In genomic region chr1:209655832-209656231, GRCh38 we compare ENCODE assay signal across 22 cellular contexts. TPM values are rescaled to one million over a fixed set of nuclear protein-coding genes. Genes with fewer than 3 reads are reported as not detected.
DNase-seq lines count a peak whose midpoint lies in the region; ATAC-seq, FAIRE-seq and TF ChIP-seq lines count a peak whose summit lies in the region.
"Had no signal": no experiment of that assay in that cellular context is flagged by ENCODE, and none has a peak within 500 bp of the region (broad histone marks: within the 10 kb centered on the region; RNA-seq: fewer than 3 reads in every experiment).

No MANE protein-coding gene starts in this region.

- no peaks in the 10 kb centered on the region for H3K9me3 Mint-ChIP-seq in activated CD8-positive, alpha-beta memory T cell treated with anti-CD3 and anti-CD28 coated beads, Interleukin-2, amount 10 ng/mL, durations not matched to agents 7 days and 5 days (ENCODE audit: low read depth)
- H3K9me3 Mint-ChIP-seq: activated naive CD8-positive, alpha-beta T cell treated with anti-CD3 and anti-CD28 coated beads, Interleukin-2, amount 10 ng/mL, durations not matched to agents 7 days and 5 days; dendritic cell treated with granulocyte-macrophage colony-stimulating factor and Interleukin-4, amounts not matched to agents 40 ng/mL and 50 ng/mL, for 4 days; neural progenitor cell had no signal

- no peak overlapping the region for H3K27ac Mint-ChIP-seq in activated CD8-positive, alpha-beta memory T cell treated with anti-CD3 and anti-CD28 coated beads, Interleukin-2, amount 10 ng/mL, durations not matched to agents 7 days and 5 days
- H3K27ac Mint-ChIP-seq: activated naive CD8-positive, alpha-beta T cell treated with anti-CD3 and anti-CD28 coated beads, Interleukin-2, amount 10 ng/mL, durations not matched to agents 7 days and 5 days; neural progenitor cell had no signal

- H3K4me3 Mint-ChIP-seq in activated CD8-positive, alpha-beta memory T cell treated with anti-CD3 and anti-CD28 coated beads, Interleukin-2, amount 10 ng/mL, durations not matched to agents 7 days and 5 days = no peak overlapping the region
- H3K4me3 Mint-ChIP-seq: activated naive CD8-positive, alpha-beta T cell treated with anti-CD3 and anti-CD28 coated beads, Interleukin-2, amount 10 ng/mL, durations not matched to agents 7 days and 5 days; dendritic cell treated with granulocyte-macrophage colony-stimulating factor and Interleukin-4, amounts not matched to agents 40 ng/mL and 50 ng/mL, for 4 days; neural progenitor cell had no signal

- H3F3A ChIP-seq in smooth muscle cell (ENCODE audit: low read depth) = no peaks in the 10 kb centered on the region

- peaks cover 4% of the 10 kb centered on the region for H4K20me1 ChIP-seq in keratinocyte (ENCODE audit: control insufficient read depth, extremely low read depth, insufficient read depth, low read length)
- H4K20me1 ChIP-seq in smooth muscle cell (ENCODE audit: low read depth) = no peaks in the 10 kb centered on the region

- no peaks in the 10 kb centered on the region for H3K36me3 Mint-ChIP-seq in activated CD8-positive, alpha-beta memory T cell treated with anti-CD3 and anti-CD28 coated beads, Interleukin-2, amount 10 ng/mL, durations not matched to agents 7 days and 5 days
- H3K36me3 Mint-ChIP-seq: activated naive CD8-positive, alpha-beta T cell treated with anti-CD3 and anti-CD28 coated beads, Interleukin-2, amount 10 ng/mL, durations not matched to agents 7 days and 5 days; neural progenitor cell had no signal

- H3K27me3 ChIP-seq in keratinocyte (ENCODE audit: control insufficient read depth, extremely low read depth, insufficient read depth, low read length) = no peaks in the 10 kb centered on the region
- no peaks in the 10 kb centered on the region for H3K27me3 ChIP-seq in smooth muscle cell (ENCODE audit: low read depth)
- no peaks in the 10 kb centered on the region for H3K27me3 ChIP-seq in tibial nerve
- H3K27me3 ChIP-seq: neural progenitor cell had no signal

- 93% methylated on average over 5 of the region's 5 CpGs for WGBS in smooth muscle cell (ENCODE audit: low lambda C conversion rate)
- 82 to 88% methylated on average over 5 of the region's 5 CpGs for WGBS in tibial nerve, 2 donors

- H3K9me3 ChIP-seq in keratinocyte (ENCODE audit: control insufficient read depth, low read depth, low read length) (no peaks in the 10 kb centered on the region), smooth muscle cell (replicated peaks; ENCODE audit: low read depth) (no peaks in the 10 kb centered on the region), tibial nerve (no peaks in the 10 kb centered on the region)
- H3K9me3 ChIP-seq: suprapubic skin had no signal

- H3K9ac ChIP-seq in keratinocyte (ENCODE audit: control insufficient read depth, extremely low read depth, insufficient read depth, low read length) (peak overlapping the region; percentile 99), smooth muscle cell (ENCODE audit: low read depth) (no peak overlapping the region)
- H3K9ac ChIP-seq: neural progenitor cell had no signal

- H3K36me3 ChIP-seq in keratinocyte (ENCODE audit: control insufficient read depth in 2 of 2, extremely low read depth in 1 of 2, insufficient read depth in 2 of 2, low read length in 2 of 2) = peaks cover 5 to 9% of the 10 kb centered on the region in 2 experiments
- H3K36me3 ChIP-seq in smooth muscle cell (ENCODE audit: low read depth) = no peaks in the 10 kb centered on the region
- no peaks in the 10 kb centered on the region for H3K36me3 ChIP-seq in tibial nerve
- H3K36me3 ChIP-seq: neural progenitor cell, suprapubic skin had no signal

- CTCF ChIA-PET in activated CD8-positive, alpha-beta memory T cell treated with anti-CD3 and anti-CD28 coated beads, Interleukin-2, amount 10 ng/mL, durations not matched to agents 7 days and 5 days (lab: Charles Lee) = interaction anchor here (1.2 kb wide), 1 partner anchor 19 kb away, joined by 3 read pairs; no protein-coding TSS in a partner anchor

- peak; percentile 100 for FAIRE-seq in keratinocyte (lab: Jason Lieb, UNC)

- H3K4me3 ChIP-seq in keratinocyte (ENCODE audit: control insufficient read depth in 2 of 3, extremely low read depth in 1 of 3, insufficient read depth in 2 of 3, low read depth in 1 of 3, low read length in 3 of 3) (no peak overlapping the region), smooth muscle cell (no peak overlapping the region), tibial nerve (no peak overlapping the region)
- H3K4me3 ChIP-seq: neural progenitor cell, suprapubic skin had no signal

- no peak for TF ChIP-seq EP300 in tibial nerve (IDR thresholded peaks at IDR 0.05)

- H3K9me1 ChIP-seq in keratinocyte (ENCODE audit: control insufficient read depth, extremely low read depth, insufficient read depth, low read length) = no peaks in the 10 kb centered on the region

- no peak overlapping the region for H2AFZ ChIP-seq in keratinocyte (ENCODE audit: control insufficient read depth, low read length)
- H2AFZ ChIP-seq in smooth muscle cell (ENCODE audit: low read depth) = no peak overlapping the region
- H2AFZ ChIP-seq: neural progenitor cell had no signal

- TF ChIP-seq CTCF in keratinocyte (optimal IDR thresholded peaks at IDR 0.05 in 1 of 3, IDR thresholded peaks at IDR 0.05 in 1 of 3, conservative IDR thresholded peaks at IDR 0.05 in 1 of 3; ENCODE audit: extremely low read depth in 1 of 3, insufficient read depth in 2 of 3, low read length in 3 of 3) (no peak), smooth muscle cell (IDR thresholded peaks at IDR 0.05; ENCODE audit: borderline replicate concordance, insufficient read depth, poor library complexity, severe bottlenecking) (no peak), tibial nerve (IDR thresholded peaks at IDR 0.05) (no peak)

- H3K4me1 ChIP-seq in keratinocyte (ENCODE audit: control insufficient read depth, extremely low read depth, insufficient read depth, low read length) (peaks cover 69% of the 10 kb centered on the region), smooth muscle cell (ENCODE audit: low read depth) (peaks cover 9% of the 10 kb centered on the region), tibial nerve (peaks cover 0 to 25% (median 16%) of the 10 kb centered on the region in 4 donors)

- peaks cover 30% of the 10 kb centered on the region for H3K79me2 ChIP-seq in keratinocyte (ENCODE audit: control insufficient read depth, insufficient read depth, low read length)
- no peaks in the 10 kb centered on the region for H3K79me2 ChIP-seq in smooth muscle cell (ENCODE audit: low read depth)

- ATAC-seq in activated CD8-positive, alpha-beta memory T cell treated with anti-CD3 and anti-CD28 coated beads, Interleukin-2, amount 10 ng/mL, durations not matched to agents 7 days and 5 days = no peak
- ATAC-seq in HG02588 (IDR thresholded peaks at IDR 0.05; ENCODE audit: unreplicated experiment) = no peak

- TF ChIP-seq POLR2A in tibial nerve (IDR thresholded peaks at IDR 0.05) = no peak

- H3K4me2 ChIP-seq in keratinocyte (ENCODE audit: control insufficient read depth, extremely low read depth, insufficient read depth, low read depth, low read length) = peak overlapping the region; percentile 99
- H3K4me2 ChIP-seq in smooth muscle cell = no peak overlapping the region
- H3K4me2 ChIP-seq: neural progenitor cell had no signal

- peaks cover 29% of the 10 kb centered on the region for H3K4me1 Mint-ChIP-seq in activated CD8-positive, alpha-beta memory T cell treated with anti-CD3 and anti-CD28 coated beads, Interleukin-2, amount 10 ng/mL, durations not matched to agents 7 days and 5 days

- no peaks in the 10 kb centered on the region for H3K27me3 Mint-ChIP-seq in activated CD8-positive, alpha-beta memory T cell treated with anti-CD3 and anti-CD28 coated beads, Interleukin-2, amount 10 ng/mL, durations not matched to agents 7 days and 5 days

- peak; percentile 87 for DNase-seq in HPDE6-E6E7 (ENCODE audit: extremely low spot score)
- peak; percentile 70 for DNase-seq in SW480 (ENCODE audit: low spot score)
- DNase-seq in keratinocyte (ENCODE audit: low read depth, low spot score) = peak; percentile 100
- no peak for DNase-seq in smooth muscle cell (lab: John Stamatoyannopoulos, UW; ENCODE audit: unreplicated experiment)
- DNase-seq in activated CD8-positive, alpha-beta memory T cell treated with anti-CD3 and anti-CD28 coated beads, Interleukin-2, amount 10 ng/mL, durations not matched to agents 7 days and 5 days = no peak
- no peak for DNase-seq in tibial nerve (ENCODE audit: low spot score in 2 of 2)
- DNase-seq in GF-D8 (lab: John Stamatoyannopoulos, UW) = no peak
- DNase-seq: activated CD4-positive, alpha-beta T cell treated with anti-CD3 and anti-CD28 coated beads for 1 hour; activated CD8-positive, alpha-beta memory T cell treated with anti-CD3 and anti-CD28 coated beads for 24 hours; activated naive CD8-positive, alpha-beta T cell treated with anti-CD3 and anti-CD28 coated beads, Interleukin-2, amount 10 ng/mL, durations not matched to agents 7 days and 5 days; EL; foreskin melanocyte; midbrain; NCI-H1417; NCI-H524 treated with DMSO at 0.1 percent for 48 hours; OCI-M1; retina; T-helper 9 cell had no signal

- dilution Hi-C loops in keratinocyte (cut with MboI; ENCODE audit: extremely low pct_ligation_motif_present, low sequenced_read_pairs) = no loop called here

- H3K27ac ChIP-seq in keratinocyte (ENCODE audit: control insufficient read depth, insufficient read depth, low read length) (peak overlapping the region; percentile 100), smooth muscle cell (ENCODE audit: low read depth) (peak overlapping the region; percentile 9), tibial nerve (no peak overlapping the region)
- H3K27ac ChIP-seq: neural progenitor cell, suprapubic skin had no signal

RNA-seq across cellular contexts. Expression of gene LAMB3, which starts 3.6 kb away (rescaled TPM):
- polyA plus RNA-seq in keratinocyte (659 to 1,206 TPM (median 953 TPM) in 3 replicates), smooth muscle cell (17.0 and 67.5 TPM in 2 replicates)
- polyA plus RNA-seq in keratinocyte (2011; ENCODE audit: low read depth) = 649 TPM
- 240 and 422 TPM in 2 replicates for polyA plus RNA-seq in keratinocyte (2011; cell fraction: cytosol; rRNA removed)
- polyA plus RNA-seq in keratinocyte (2011; cell fraction: nucleus; rRNA removed) = 2,965 and 3,376 TPM in 2 replicates
- 638 and 1,913 TPM in 2 replicates for polyA plus RNA-seq in keratinocyte (2012; ENCODE audit: low replicate concordance)
- 1,171 to 2,790 TPM (median 1,215 TPM) in 3 replicates for polyA minus RNA-seq in keratinocyte
- 1,139 TPM for polyA minus RNA-seq in keratinocyte (2011; cell fraction: cytosol; rRNA and poly(A)+ RNA removed)
- 3,983 and 4,160 TPM in 2 replicates for polyA minus RNA-seq in keratinocyte (2011; cell fraction: nucleus; rRNA and poly(A)+ RNA removed)
- total RNA-seq in smooth muscle cell (24.0 and 29.2 TPM in 2 replicates), tibial nerve (10 to 100 TPM in 1 of 4 donors, 1 to 10 TPM in 3; 2.5 to 22.8 (median 4.2) TPM)
- total RNA-seq in activated CD8-positive, alpha-beta memory T cell treated with anti-CD3 and anti-CD28 coated beads, Interleukin-2, amount 10 ng/mL, durations not matched to agents 7 days and 5 days = 1 to 10 TPM; 1.3 to 2.5 TPM

RNA-seq across cellular contexts. Expression of gene G0S2, which starts 19.4 kb away (rescaled TPM):
- polyA plus RNA-seq in keratinocyte (31.1 to 60.5 TPM (median 46.2 TPM) in 3 replicates), smooth muscle cell (5.7 and 6.7 TPM in 2 replicates)
- 2.0 TPM for polyA plus RNA-seq in keratinocyte (2011; ENCODE audit: low read depth)
- 45.2 and 67.2 TPM in 2 replicates for polyA plus RNA-seq in keratinocyte (2011; cell fraction: cytosol; rRNA removed)
- 31.3 and 33.3 TPM in 2 replicates for polyA plus RNA-seq in keratinocyte (2011; cell fraction: nucleus; rRNA removed)
- 3.9 and 107 TPM in 2 replicates for polyA plus RNA-seq in keratinocyte (2012; ENCODE audit: low replicate concordance)
- polyA minus RNA-seq in keratinocyte = 10.4 to 24.7 TPM (median 10.7 TPM) in 3 replicates
- polyA minus RNA-seq in keratinocyte (2011; cell fraction: cytosol; rRNA and poly(A)+ RNA removed) = 65.2 TPM
- 10.7 and 14.3 TPM in 2 replicates for polyA minus RNA-seq in keratinocyte (2011; cell fraction: nucleus; rRNA and poly(A)+ RNA removed)
- total RNA-seq in smooth muscle cell (2.1 and 7.6 TPM in 2 replicates), tibial nerve (1,000 to 10,000 TPM in 1 of 4 donors, 100 to 1,000 TPM in 2, 10 to 100 TPM in 1; 60.8 to 1,224 (median 333) TPM)
- total RNA-seq in activated CD8-positive, alpha-beta memory T cell treated with anti-CD3 and anti-CD28 coated beads, Interleukin-2, amount 10 ng/mL, durations not matched to agents 7 days and 5 days = 1 to 10 TPM in 1 of 2 experiments, under 1 TPM in 1; 0.70 to 1.5 TPM

RNA-seq across cellular contexts. Expression of gene HSD11B1, which starts 48.8 kb away (rescaled TPM):
- polyA plus RNA-seq in keratinocyte = 2.7 to 7.4 TPM (median 3.4 TPM) in 3 replicates
- polyA plus RNA-seq in keratinocyte (2011; ENCODE audit: low read depth) = 1.0 TPM
- polyA plus RNA-seq in keratinocyte (2011; cell fraction: cytosol; rRNA removed) = 1.3 and 1.9 TPM in 2 replicates
- 3.9 and 4.0 TPM in 2 replicates for polyA plus RNA-seq in keratinocyte (2011; cell fraction: nucleus; rRNA removed)
- 1.4 and 5.4 TPM in 2 replicates for polyA plus RNA-seq in keratinocyte (2012; ENCODE audit: low replicate concordance)
- 0.22 to 1.7 TPM in 2 of 3 replicates, not detected in the other for polyA minus RNA-seq in keratinocyte
- not detected for polyA minus RNA-seq in keratinocyte (2011; cell fraction: cytosol; rRNA and poly(A)+ RNA removed)
- polyA minus RNA-seq in keratinocyte (2011; cell fraction: nucleus; rRNA and poly(A)+ RNA removed) = 0.84 and 3.9 TPM in 2 replicates
- total RNA-seq in smooth muscle cell = not detected in 2 replicates
- polyA plus RNA-seq in smooth muscle cell = 0.74 TPM in 1 of 2 replicates, not detected in the other
- under 1 TPM in 1 of 2 experiments, not detected in 1; 0.91 TPM for total RNA-seq in activated CD8-positive, alpha-beta memory T cell treated with anti-CD3 and anti-CD28 coated beads, Interleukin-2, amount 10 ng/mL, durations not matched to agents 7 days and 5 days
- 10 to 100 TPM in 3 of 4 donors, 1 to 10 TPM in 1; 7.1 to 92.2 (median 19.7) TPM for total RNA-seq in tibial nerve
- total RNA-seq: activated naive CD8-positive, alpha-beta T cell treated with anti-CD3 and anti-CD28 coated beads, Interleukin-2, amount 10 ng/mL, durations not matched to agents 7 days and 5 days had no signal

Comparison
In these comparisons a context has a peak if more than half of its experiments do, and no peak if none do; other contexts are left out.
1. DNase-seq: peak in HPDE6-E6E7 (single experiment), SW480 (single experiment) and keratinocyte (single experiment); none in smooth muscle cell (single experiment), activated CD8-positive, alpha-beta memory T cell treated with anti-CD3 and anti-CD28 coated beads, Interleukin-2, amount 10 ng/mL, durations not matched to agents 7 days and 5 days (single experiment), tibial nerve (0 of 2) and GF-D8 (single experiment).
2. H3K27ac ChIP-seq: peak in keratinocyte (single experiment) and smooth muscle cell (single experiment); none in tibial nerve (0 of 4).